Comparison of ENCODE assay signal across 9 cellular contexts in the genomic region with DNA sequence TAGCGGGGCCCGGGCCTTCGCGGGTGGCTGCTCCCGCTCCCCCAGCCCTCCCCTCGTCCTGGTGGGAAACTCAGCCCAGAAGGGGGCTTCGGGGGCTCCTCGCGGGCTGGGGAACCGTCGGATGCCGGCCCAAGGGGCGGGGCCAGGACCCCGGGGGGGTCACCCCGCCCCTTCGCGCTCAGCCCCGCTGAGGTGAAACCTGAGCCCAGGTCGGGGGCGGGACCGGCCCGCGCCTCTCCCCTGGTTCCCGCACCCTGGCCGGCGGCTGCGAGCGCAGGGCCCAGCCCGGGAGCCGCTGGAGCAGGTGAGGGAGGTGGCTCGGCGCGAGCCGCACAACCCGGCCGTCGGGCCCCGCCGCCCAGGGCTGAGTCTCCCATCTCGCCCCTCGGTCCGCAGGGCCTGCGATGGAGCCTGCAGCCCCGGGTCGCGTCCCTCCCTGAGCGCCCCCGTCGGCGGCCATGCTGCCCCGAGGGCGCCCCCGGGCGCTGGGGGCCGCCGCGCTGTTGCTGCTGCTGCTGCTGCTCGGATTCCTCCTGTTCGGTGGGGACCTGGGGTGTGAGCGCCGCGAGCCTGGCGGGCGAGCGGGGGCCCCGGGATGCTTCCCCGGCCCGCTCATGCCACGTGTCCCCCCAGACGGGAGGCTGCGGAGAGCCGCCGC. TPM values are rescaled to one million over a fixed set of nuclear protein-coding genes. Genes with fewer than 3 reads are reported as not detected.
DNase-seq lines count a peak whose midpoint lies in the region; ATAC-seq and TF ChIP-seq lines count a peak whose summit lies in the region.
"Had no signal": no experiment of that assay in that cellular context is flagged by ENCODE, and none has a peak within 500 bp of the region (broad histone marks: within the 10 kb centered on the region; RNA-seq: fewer than 3 reads in every experiment).

LARGE2 (plus strand) TSS at position 232 of the 658 bp plus-strand sequence; CDS start at position 459, 227 bp downstream.

- H3K27ac Mint-ChIP-seq in effector memory CD8-positive, alpha-beta T cell, result peak within 1 kb of the TSS in 1 of 2 donors; percentile 88

- peak; percentile 24 for ATAC-seq in PC-3
- no peak for ATAC-seq in effector memory CD8-positive, alpha-beta T cell (replicated peaks)
- ATAC-seq in GM21381 (IDR thresholded peaks at IDR 0.05; ENCODE audit: unreplicated experiment), result no peak
- no peak for ATAC-seq in HG02938 (IDR thresholded peaks at IDR 0.05; ENCODE audit: unreplicated experiment)
- ATAC-seq in HG03097 (IDR thresholded peaks at IDR 0.05; ENCODE audit: low FRiP score, unreplicated experiment), result no peak

- H3K27me3 ChIP-seq in PC-3 (ENCODE audit: low read length), result no peaks in the 10 kb centered on the region
- H3K27me3 ChIP-seq in neuron (ENCODE audit: insufficient read depth, low read length), result peaks cover 46% of the 10 kb centered on the region

- H3K27ac ChIP-seq in PC-3 (ENCODE audit: low read length), result no peak within 1 kb of the TSS

- POLR2A ChIA-PET in PC-3 (lab: Charles Lee; ENCODE audit: unreplicated experiment), result no interaction called here

- H3K9me3 ChIP-seq in PC-3 (ENCODE audit: low read length), result no peaks in the 10 kb centered on the region
- H3K9me3 ChIP-seq in neuron (ENCODE audit: low read length), result no peaks in the 10 kb centered on the region

- H3K4me3 ChIP-seq in PC-3 (ENCODE audit: low read length), result peak within 1 kb of the TSS; percentile 82
- no peak within 1 kb of the TSS for H3K4me3 ChIP-seq in neuron (ENCODE audit: low read length)

- H3K4me1 ChIP-seq in PC-3 (ENCODE audit: insufficient read depth, low read length) (no peaks in the 10 kb centered on the region), neuron (ENCODE audit: insufficient read depth, low read length) (peaks cover 12% of the 10 kb centered on the region)

- TF ChIP-seq CTCF in PC-3 (conservative IDR thresholded peaks at IDR 0.05; ENCODE audit: low read depth, low read length), result no peak

- CTCF ChIA-PET in PC-3 (lab: Charles Lee), result no interaction called here

- peaks cover 0 to 5% of the 10 kb centered on the region in 2 donors for H3K27me3 Mint-ChIP-seq in effector memory CD8-positive, alpha-beta T cell

- H3K4me2 ChIP-seq in PC-3 (ENCODE audit: low read length), result peak within 1 kb of the TSS; percentile 93

- H3K79me2 ChIP-seq in PC-3 (ENCODE audit: low read length), result peaks cover 5% of the 10 kb centered on the region

- H3K9me3 Mint-ChIP-seq in effector memory CD8-positive, alpha-beta T cell, result no peaks in the 10 kb centered on the region

- H2AFZ ChIP-seq in PC-3 (ENCODE audit: low read length) (peak within 1 kb of the TSS; percentile 90), neuron (ENCODE audit: low read depth, low read length) (peak within 1 kb of the TSS; percentile 10)

- H3K36me3 Mint-ChIP-seq in effector memory CD8-positive, alpha-beta T cell (ENCODE audit: insufficient read depth), result peaks cover 15% of the 10 kb centered on the region

- intact Hi-C loops in PC-3 (cut with micrococcal nuclease), result no loop called here

- peaks cover 35 to 45% of the 10 kb centered on the region in 2 donors for H3K4me1 Mint-ChIP-seq in effector memory CD8-positive, alpha-beta T cell (ENCODE audit: low read depth in 2 of 2)

- H3K9me2 ChIP-seq in PC-3 (replicated peaks; ENCODE audit: low read length), result no peaks in the 10 kb centered on the region

- peak; percentile 21 for DNase-seq in NCI-H510A (lab: John Stamatoyannopoulos, UW)
- no peak for DNase-seq in NCI-H510A treated with DMSO at 0.1 percent for 48 hours (lab: John Stamatoyannopoulos, UW)
- peak; percentile 67 for DNase-seq in PC-3
- no peak for DNase-seq in effector memory CD8-positive, alpha-beta T cell

- no peaks in the 10 kb centered on the region for H3K36me3 ChIP-seq in PC-3 (ENCODE audit: low read depth, low read length)
- no peaks in the 10 kb centered on the region for H3K36me3 ChIP-seq in neuron (ENCODE audit: insufficient read depth, low read length)

- BruUV-seq in PC-3 (replicated peaks; lab: Mats Ljungman, UMichigan), result no TSS peak

- no peaks in the 10 kb centered on the region for H3F3A ChIP-seq in PC-3 (ENCODE audit: low read length, unreplicated experiment)

- H3K4me3 Mint-ChIP-seq in effector memory CD8-positive, alpha-beta T cell, result peak within 1 kb of the TSS; percentile 79 to 85

- H3K9ac ChIP-seq in PC-3 (ENCODE audit: low read length), result peak within 1 kb of the TSS; percentile 75

- H4K20me1 ChIP-seq in PC-3 (ENCODE audit: low read length), result no peaks in the 10 kb centered on the region

RNA-seq across cellular contexts. Expression of gene LARGE2, which starts in this region (rescaled TPM):
- 18.4 and 19.6 TPM in 2 replicates for total RNA-seq in PC-3 (2014; rRNA removed)
- total RNA-seq: T-helper 1 cell treated with Interleukin-12 subunit alpha and Interleukin-12 subunit beta and Interleukin-4 antibody, amounts not matched to agents 30 ng/mL and 1 ng/mL, for 36 hours had no signal

Comparison
In these comparisons a context has a peak if more than half of its experiments do, and no peak if none do; other contexts are left out.
1. DNase-seq: peak in NCI-H510A (single experiment) and PC-3 (single experiment); none in NCI-H510A treated with DMSO at 0.1 percent for 48 hours (single experiment) and effector memory CD8-positive, alpha-beta T cell (0 of 3).